19 cellular contexts compared by ENCODE assay signal in the genomic region with DNA sequence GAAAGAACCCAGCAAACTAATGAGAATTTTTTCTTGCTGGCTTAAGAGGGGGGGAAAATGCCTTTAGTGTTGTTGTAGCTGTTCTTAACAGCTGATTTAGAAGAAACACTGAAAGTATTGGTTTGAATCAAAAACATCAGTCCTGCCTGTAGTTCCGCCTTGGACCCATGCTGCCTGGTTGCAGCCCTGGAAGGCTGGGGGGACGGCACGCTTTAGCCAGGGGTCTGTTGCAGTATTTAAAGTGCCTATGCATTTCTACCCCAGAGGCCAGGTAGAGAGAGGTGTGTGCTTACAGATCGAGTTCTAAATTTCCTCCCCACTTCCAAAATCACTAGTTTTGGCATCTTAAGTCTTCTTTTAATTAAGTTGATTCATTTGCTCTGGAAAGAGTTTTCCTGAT.
DNase-seq lines count a peak whose midpoint lies in the region; ATAC-seq and TF ChIP-seq lines count a peak whose summit lies in the region.
"Had no signal": no experiment of that assay in that cellular context is flagged by ENCODE, and none has a peak within 500 bp of the region (broad histone marks: within the 10 kb centered on the region; RNA-seq: fewer than 3 reads in every experiment).

No MANE protein-coding gene starts in this region.

- H3K4me2 ChIP-seq in OCI-LY1 (ENCODE audit: low read length) (peak overlapping the region; percentile 54), neuronal stem cell (ENCODE audit: insufficient read depth, low read length, poor library complexity, severe bottlenecking) (no peak overlapping the region)

- no peak overlapping the region for H3K27ac ChIP-seq in CD4-positive, CD25-positive, alpha-beta regulatory T cell (ENCODE audit: insufficient read depth, low read length, poor library complexity, severe bottlenecking)
- H3K27ac ChIP-seq in OCI-LY1 (ENCODE audit: low read depth, low read length, poor library complexity, severe bottlenecking) (peak overlapping the region; percentile 99), caudate nucleus (ENCODE audit: low read depth, low read length) (peak overlapping the region; percentile 42), neuronal stem cell (replicated peaks; ENCODE audit: low read length) (no peak overlapping the region)
- H3K27ac ChIP-seq: GM23248, RWPE1 had no signal

- H3K27ac Mint-ChIP-seq in CD4-positive, CD25-positive, alpha-beta regulatory T cell = peak overlapping the region in 2 of 3 donors; percentile 5 to 64
- no peak overlapping the region for H3K27ac Mint-ChIP-seq in activated CD4-positive, alpha-beta memory T cell treated with anti-CD3 and anti-CD28 coated beads, Interleukin-2, amount 10 ng/mL, durations not matched to agents 7 days and 5 days
- H3K27ac Mint-ChIP-seq: CD8-positive, alpha-beta T cell had no signal

- H3K27me3 Mint-ChIP-seq in CD4-positive, CD25-positive, alpha-beta regulatory T cell = no peaks in the 10 kb centered on the region
- no peaks in the 10 kb centered on the region for H3K27me3 Mint-ChIP-seq in activated CD4-positive, alpha-beta memory T cell treated with anti-CD3 and anti-CD28 coated beads, Interleukin-2, amount 10 ng/mL, durations not matched to agents 7 days and 5 days

- no peaks in the 10 kb centered on the region for H3K36me3 ChIP-seq in CD4-positive, CD25-positive, alpha-beta regulatory T cell (ENCODE audit: control insufficient read depth, insufficient read depth, low read length)
- H3K36me3 ChIP-seq in OCI-LY1 (ENCODE audit: insufficient read depth, low read length) (peaks cover 10% of the 10 kb centered on the region; the same call in 1 of the 2 replicates), neuronal stem cell (replicated peaks in 1 of 2; ENCODE audit: control insufficient read depth in 2 of 2, insufficient read depth in 2 of 2, low read length in 2 of 2) (peaks cover 0 to 8% of the 10 kb centered on the region in 2 donors)

- H3K27me3 ChIP-seq in CD4-positive, CD25-positive, alpha-beta regulatory T cell (ENCODE audit: control insufficient read depth, insufficient read depth, low read length) = no peaks in the 10 kb centered on the region
- H3K27me3 ChIP-seq in OCI-LY1 (ENCODE audit: insufficient read depth, low read length) (no peaks in the 10 kb centered on the region), neuronal stem cell (ENCODE audit: control insufficient read depth in 3 of 3, insufficient read depth in 3 of 3, low read depth in 1 of 3, low read length in 3 of 3) (no peaks in the 10 kb centered on the region)

- no peaks in the 10 kb centered on the region for H4K20me1 ChIP-seq in OCI-LY1 (ENCODE audit: insufficient read depth, low read length)

- peak overlapping the region; percentile 51 for H3K9ac ChIP-seq in OCI-LY1 (ENCODE audit: low read length)
- H3K9ac ChIP-seq in neuronal stem cell (ENCODE audit: low read depth, low read length, poor library complexity) = no peak overlapping the region
- H3K9ac ChIP-seq: GM23248 had no signal

- H4K91ac ChIP-seq in neuronal stem cell (ENCODE audit: low read depth, low read length, poor library complexity) = no peak overlapping the region

- no peaks in the 10 kb centered on the region for H3K9me2 ChIP-seq in OCI-LY1 (ENCODE audit: low read depth, low read length)

- no peak for ATAC-seq in CD4-positive, CD25-positive, alpha-beta regulatory T cell (ENCODE audit: low read depth in 2 of 2)
- no peak for ATAC-seq in left cardiac atrium
- ATAC-seq: CD8-positive, alpha-beta T cell; HCT116; PC-3 had no signal

- no peak overlapping the region for H2BK120ac ChIP-seq in neuronal stem cell (ENCODE audit: low read depth, low read length)

- no peak overlapping the region for H3K4ac ChIP-seq in neuronal stem cell (ENCODE audit: low read length)

- H2AK5ac ChIP-seq in neuronal stem cell (ENCODE audit: low read depth, low read length) = no peak overlapping the region

- peaks cover 6% of the 10 kb centered on the region for H3K79me1 ChIP-seq in neuronal stem cell (ENCODE audit: low read depth, low read length)

- peaks cover 13% of the 10 kb centered on the region for H3K4me1 ChIP-seq in CD4-positive, CD25-positive, alpha-beta regulatory T cell (ENCODE audit: control insufficient read depth, insufficient read depth, low read length, poor library complexity, severe bottlenecking)
- H3K4me1 ChIP-seq in OCI-LY1 (ENCODE audit: insufficient read depth, low read length, severe bottlenecking) (peaks cover 97% of the 10 kb centered on the region), neuronal stem cell (ENCODE audit: control insufficient read depth in 2 of 2, insufficient read depth in 1 of 2, low read depth in 1 of 2, low read length in 2 of 2) (peaks cover 47 to 58% of the 10 kb centered on the region in 2 donors)

- no peak overlapping the region for H2BK12ac ChIP-seq in neuronal stem cell (ENCODE audit: low read length)

- peak overlapping the region; percentile 30 for H3K18ac ChIP-seq in neuronal stem cell (ENCODE audit: low read length)

- no peak overlapping the region for H3K4me3 ChIP-seq in CD4-positive, CD25-positive, alpha-beta regulatory T cell (ENCODE audit: low read depth, low read length)
- H3K4me3 ChIP-seq in OCI-LY1 (ENCODE audit: low read depth, low read length, poor library complexity, severe bottlenecking) (peak overlapping the region; percentile 3), neuronal stem cell (ENCODE audit: low read length in 2 of 2) (no peak overlapping the region)
- H3K4me3 ChIP-seq: GM23248 had no signal

- CTCF ChIA-PET in activated CD4-positive, alpha-beta memory T cell treated with anti-CD3 and anti-CD28 coated beads, Interleukin-2, amount 10 ng/mL, durations not matched to agents 7 days and 5 days (lab: Charles Lee) = no interaction called here

- peaks cover 24 to 50% (median 43%) of the 10 kb centered on the region in 4 donors for H3K4me1 Mint-ChIP-seq in CD4-positive, CD25-positive, alpha-beta regulatory T cell
- H3K4me1 Mint-ChIP-seq in activated CD4-positive, alpha-beta memory T cell treated with anti-CD3 and anti-CD28 coated beads, Interleukin-2, amount 10 ng/mL, durations not matched to agents 7 days and 5 days = peaks cover 13% of the 10 kb centered on the region

- no peaks in the 10 kb centered on the region for H3K9me3 Mint-ChIP-seq in CD4-positive, CD25-positive, alpha-beta regulatory T cell
- H3K9me3 Mint-ChIP-seq in activated CD4-positive, alpha-beta memory T cell treated with anti-CD3 and anti-CD28 coated beads, Interleukin-2, amount 10 ng/mL, durations not matched to agents 7 days and 5 days = no peaks in the 10 kb centered on the region
- H3K9me3 Mint-ChIP-seq: CD8-positive, alpha-beta T cell had no signal

- no peak for TF ChIP-seq CTCF in OCI-LY1 (IDR thresholded peaks at IDR 0.05; ENCODE audit: low read length)

- H3F3A ChIP-seq in OCI-LY1 (ENCODE audit: insufficient read depth, low read length) = no peaks in the 10 kb centered on the region

- no peak overlapping the region for H2BK5ac ChIP-seq in neuronal stem cell (ENCODE audit: low read length)

- intact Hi-C loops in left cardiac atrium (cut with DNase I) = no loop called here

- no peak overlapping the region for H2BK15ac ChIP-seq in neuronal stem cell (ENCODE audit: low read length)

- no peak overlapping the region for H3K14ac ChIP-seq in neuronal stem cell (ENCODE audit: low read length)

- no peaks in the 10 kb centered on the region for H3K79me2 ChIP-seq in OCI-LY1 (ENCODE audit: insufficient read depth, low read length)

- H3K4me3 Mint-ChIP-seq in CD4-positive, CD25-positive, alpha-beta regulatory T cell = no peak overlapping the region
- H3K4me3 Mint-ChIP-seq in activated CD4-positive, alpha-beta memory T cell treated with anti-CD3 and anti-CD28 coated beads, Interleukin-2, amount 10 ng/mL, durations not matched to agents 7 days and 5 days = no peak overlapping the region
- H3K4me3 Mint-ChIP-seq: CD8-positive, alpha-beta T cell had no signal

- POLR2A ChIA-PET in activated CD4-positive, alpha-beta memory T cell treated with anti-CD3 and anti-CD28 coated beads, Interleukin-2, amount 10 ng/mL, durations not matched to agents 7 days and 5 days (lab: Charles Lee) = no interaction called here

- no peaks in the 10 kb centered on the region for H3K9me3 ChIP-seq in CD4-positive, CD25-positive, alpha-beta regulatory T cell (ENCODE audit: control insufficient read depth in 2 of 2, low read length in 2 of 2)
- no peaks in the 10 kb centered on the region for H3K9me3 ChIP-seq in OCI-LY1 (ENCODE audit: low read length)
- no peaks in the 10 kb centered on the region for H3K9me3 ChIP-seq in neuronal stem cell (replicated peaks in 1 of 2; ENCODE audit: control insufficient read depth in 2 of 2, insufficient read depth in 1 of 2, low read depth in 1 of 2, low read length in 2 of 2)

- H3K36me3 Mint-ChIP-seq in CD4-positive, CD25-positive, alpha-beta regulatory T cell = peaks cover 24% of the 10 kb centered on the region
- H3K36me3 Mint-ChIP-seq in activated CD4-positive, alpha-beta memory T cell treated with anti-CD3 and anti-CD28 coated beads, Interleukin-2, amount 10 ng/mL, durations not matched to agents 7 days and 5 days (ENCODE audit: low read depth) = no peaks in the 10 kb centered on the region

- H3K23ac ChIP-seq in neuronal stem cell (ENCODE audit: low read depth, low read length, poor library complexity) = no peak overlapping the region

- no peak overlapping the region for H4K8ac ChIP-seq in neuronal stem cell (ENCODE audit: low read depth, low read length)

- H2AFZ ChIP-seq in OCI-LY1 (ENCODE audit: low read length) (no peak overlapping the region), neuronal stem cell (ENCODE audit: low read length) (no peak overlapping the region)
- H2AFZ ChIP-seq: GM23248 had no signal

- DNase-seq in CD4-positive, CD25-positive, alpha-beta regulatory T cell = no peak
- no peak for DNase-seq in caudate nucleus (lab: John Stamatoyannopoulos, UW)
- no peak for DNase-seq in neuronal stem cell (ENCODE audit: low spot score)
- DNase-seq in activated CD4-positive, alpha-beta memory T cell treated with anti-CD3 and anti-CD28 coated beads, Interleukin-2, amount 10 ng/mL, durations not matched to agents 7 days and 5 days = no peak
- DNase-seq in left cardiac atrium = no peak
- no peak for DNase-seq in AML-193 (lab: John Stamatoyannopoulos, UW)
- no peak for DNase-seq in NCI-H82 (lab: John Stamatoyannopoulos, UW)
- DNase-seq: ACHN; CD8-positive, alpha-beta T cell; DMS79; GM23248; IMR-90; NCI-H1930; NCI-H526 treated with DMSO at 0.1 percent for 48 hours; NK-92 treated with Interleukin-12 subunit alpha and Interleukin-12 subunit beta, amount 100 ng/mL, for 24 hours; PC-3 had no signal

- no CpG with 5 or more reads among the region's 4 CpGs for WGBS in neuronal stem cell (ENCODE audit: extremely low coverage in 2 of 2, insufficient read length in 2 of 2, insufficient replicate concordance in 1 of 2), 2 donors

Comparison
In these comparisons a context has a peak if more than half of its experiments do, and no peak if none do; other contexts are left out.
1. H3K27ac ChIP-seq: peak in OCI-LY1 (single experiment) and caudate nucleus (single experiment); none in CD4-positive, CD25-positive, alpha-beta regulatory T cell (single experiment) and neuronal stem cell (single experiment).